ENCODE assay signal across 1 cellular context in genomic region chr5:92944337-92944736, GRCh38.
TF ChIP-seq lines count a peak whose summit lies in the region.

No MANE protein-coding gene starts in this region.

TF ChIP-seq in A549, 52 proteins besides CTCF, POLR2A, EP300 and RAD21 (continued from another document):
- TF ChIP-seq SMC3 (IDR thresholded peaks at IDR 0.05) (no peak), KDM5A (IDR thresholded peaks at IDR 0.05) (no peak), ELK1 (IDR thresholded peaks at IDR 0.05; ENCODE audit: low read depth, low read length) (no peak)
